In the genomic region with DNA sequence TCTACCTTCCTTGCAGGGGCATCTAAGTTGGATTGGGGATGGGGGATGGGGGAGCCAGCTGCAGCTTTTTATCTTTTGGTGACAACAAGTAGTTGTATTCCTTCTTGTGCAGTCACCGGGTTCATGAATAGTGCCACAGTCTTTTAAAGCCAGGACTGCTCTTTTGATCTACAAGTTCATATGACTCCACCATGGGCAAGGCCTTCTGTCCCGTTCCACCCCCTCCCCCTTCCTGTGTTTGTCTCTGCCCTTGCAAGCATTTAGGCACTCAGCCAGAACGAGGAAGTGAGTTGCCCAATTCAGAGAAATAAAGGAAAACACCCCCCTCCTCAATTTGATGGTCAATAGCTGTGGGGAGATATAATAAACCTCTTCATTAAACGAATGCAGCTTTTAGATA, we compare ENCODE assay signal across 20 cellular contexts. TPM values are rescaled to one million over a fixed set of nuclear protein-coding genes. Genes with fewer than 3 reads are reported as not detected.
DNase-seq lines count a peak whose midpoint lies in the region; ATAC-seq and TF ChIP-seq lines count a peak whose summit lies in the region.
"Had no signal": no experiment of that assay in that cellular context is flagged by ENCODE, and none has a peak within 500 bp of the region (broad histone marks: within the 10 kb centered on the region; RNA-seq: fewer than 3 reads in every experiment).

No MANE protein-coding gene starts in this region.

- H3K27ac Mint-ChIP-seq in MCF 10A (ENCODE audit: low read depth, unreplicated experiment) (no peak overlapping the region), endodermal cell (no peak overlapping the region), T-cell (no peak overlapping the region)
- peak overlapping the region; percentile 52 for H3K27ac Mint-ChIP-seq in stimulated activated effector memory CD8-positive, alpha-beta T cell treated with anti-CD3 and anti-CD28 coated beads, Interleukin-12 subunit alpha, Interleukin-12 subunit beta, amount 100 ng/mL, for 72 hours
- H3K27ac Mint-ChIP-seq: activated T-cell treated with anti-CD3 and anti-CD28 coated beads, Interleukin-2, amount 50 U/mL, for 72 hours had no signal

- no peak overlapping the region for H3K4me3 Mint-ChIP-seq in MCF 10A (ENCODE audit: unreplicated experiment)
- H3K4me3 Mint-ChIP-seq in endodermal cell = no peak overlapping the region
- no peak overlapping the region for H3K4me3 Mint-ChIP-seq in stimulated activated effector memory CD8-positive, alpha-beta T cell treated with anti-CD3 and anti-CD28 coated beads, Interleukin-12 subunit alpha, Interleukin-12 subunit beta, amount 100 ng/mL, for 72 hours
- no peak overlapping the region for H3K4me3 Mint-ChIP-seq in T-cell
- H3K4me3 Mint-ChIP-seq: naive thymus-derived CD4-positive, alpha-beta T cell had no signal

- H3K4me1 Mint-ChIP-seq in MCF 10A (ENCODE audit: insufficient read depth, unreplicated experiment) (peaks cover 5% of the 10 kb centered on the region), endodermal cell (no peaks in the 10 kb centered on the region), T-cell (peaks cover 6 to 23% (median 13%) of the 10 kb centered on the region in 3 donors)
- H3K4me1 Mint-ChIP-seq in stimulated activated effector memory CD8-positive, alpha-beta T cell treated with anti-CD3 and anti-CD28 coated beads, Interleukin-12 subunit alpha, Interleukin-12 subunit beta, amount 100 ng/mL, for 72 hours = peaks cover 48% of the 10 kb centered on the region

- H3K36me3 Mint-ChIP-seq in MCF 10A (ENCODE audit: insufficient read depth, unreplicated experiment) = no peaks in the 10 kb centered on the region
- H3K36me3 Mint-ChIP-seq in endodermal cell (ENCODE audit: low read depth) = no peaks in the 10 kb centered on the region
- H3K36me3 Mint-ChIP-seq in stimulated activated effector memory CD8-positive, alpha-beta T cell treated with anti-CD3 and anti-CD28 coated beads, Interleukin-12 subunit alpha, Interleukin-12 subunit beta, amount 100 ng/mL, for 72 hours = peaks cover 4% of the 10 kb centered on the region
- H3K36me3 Mint-ChIP-seq in T-cell = no peaks in the 10 kb centered on the region

- ATAC-seq in stimulated activated effector memory CD8-positive, alpha-beta T cell treated with anti-CD3 and anti-CD28 coated beads, Interleukin-12 subunit alpha, Interleukin-12 subunit beta, amount 100 ng/mL, for 72 hours = no peak
- ATAC-seq in T-cell (replicated peaks in 1 of 4) = no peak
- ATAC-seq: naive thymus-derived CD4-positive, alpha-beta T cell had no signal

- CTCF ChIA-PET in MCF 10A (lab: Yijun Ruan, JAX) (no interaction called here), RWPE1 (lab: Yijun Ruan, JAX) (no interaction called here), T-cell (lab: Charles Lee) (interaction anchor here in 1 of 2 donors (0.9 kb wide), 1 partner anchor 251 kb away, joined by 3 read pairs; no protein-coding TSS in a partner anchor)

- H3K27me3 ChIP-seq in breast epithelium (no peaks in the 10 kb centered on the region), endodermal cell (ENCODE audit: control insufficient read depth, insufficient read depth, low read length, poor library complexity, severe bottlenecking) (no peaks in the 10 kb centered on the region)
- H3K27me3 ChIP-seq: ascending aorta, BE2C had no signal

- H3K4me1 ChIP-seq in breast epithelium (no peaks in the 10 kb centered on the region), endodermal cell (ENCODE audit: control insufficient read depth, insufficient read depth, low read length) (no peaks in the 10 kb centered on the region)
- H3K4me1 ChIP-seq: ascending aorta, BE2C had no signal

- H3K27me3 Mint-ChIP-seq in MCF 10A (ENCODE audit: insufficient read depth, unreplicated experiment) = peaks cover under 1% of the 10 kb centered on the region
- H3K27me3 Mint-ChIP-seq in endodermal cell (ENCODE audit: insufficient read depth) = no peaks in the 10 kb centered on the region
- H3K27me3 Mint-ChIP-seq in T-cell = peaks cover 0 to 6% of the 10 kb centered on the region in 2 donors

- DNase-seq in MCF 10A (ENCODE audit: unreplicated experiment) (peak; percentile 27), breast epithelium (ENCODE audit: low spot score in 2 of 2) (no peak), NCI-H69 (lab: John Stamatoyannopoulos, UW) (peak; percentile 50), endodermal cell (peak; percentile 45), T-helper 9 cell (no peak), RWPE1 (ENCODE audit: low spot score) (no peak), T-cell (no peak)
- no peak for DNase-seq in stimulated activated effector memory CD8-positive, alpha-beta T cell treated with anti-CD3 and anti-CD28 coated beads, Interleukin-12 subunit alpha, Interleukin-12 subunit beta, amount 100 ng/mL, for 72 hours (ENCODE audit: low spot score in 2 of 2)
- DNase-seq: activated CD4-positive, CD25-positive, alpha-beta regulatory T cell treated with anti-CD3 and anti-CD28 coated beads, Interleukin-2, amount 50 U/mL, for 72 hours; BE2C; EL; Karpas-422; naive thymus-derived CD4-positive, alpha-beta T cell; NCI-H2081; NK-92 treated with Interleukin-12 subunit alpha and Interleukin-12 subunit beta, amount 100 ng/mL, for 24 hours; retina; stimulated activated CD8-positive, alpha-beta memory T cell treated with anti-CD3 and anti-CD28 coated beads, Interleukin-4, amount 100 ng/mL, for 48 hours had no signal

- BruUV-seq in MCF 10A (replicated peaks; lab: Mats Ljungman, UMichigan) = no TSS peak

- H3K27ac ChIP-seq in breast epithelium = no peak overlapping the region
- no peak overlapping the region for H3K27ac ChIP-seq in endodermal cell (ENCODE audit: low read depth, low read length)
- no peak overlapping the region for H3K27ac ChIP-seq in RWPE1
- H3K27ac ChIP-seq: ascending aorta, HL-60 had no signal

- intact Hi-C loops in MCF 10A (cut with micrococcal nuclease) = no loop called here
- intact Hi-C loops in breast epithelium (cut with DNase I; ENCODE audit: low total_unique reads) = no loop called here

- WGBS in endodermal cell (ENCODE audit: insufficient coverage in 1 of 2, insufficient read length in 1 of 2), 2 experiments = 40 to 75% methylated on average over 1 to 4 of the region's 4 CpGs

- no peaks in the 10 kb centered on the region for H3K36me3 ChIP-seq in breast epithelium
- no peaks in the 10 kb centered on the region for H3K36me3 ChIP-seq in endodermal cell (ENCODE audit: control insufficient read depth, insufficient read depth, low read length)
- H3K36me3 ChIP-seq: ascending aorta, BE2C had no signal

- no peak overlapping the region for H3K9ac ChIP-seq in endodermal cell (ENCODE audit: extremely low read depth, low read length, poor library complexity, severe bottlenecking)

- TF ChIP-seq POLR2A in breast epithelium (IDR thresholded peaks at IDR 0.05) = no peak

- H3K9me3 ChIP-seq in breast epithelium = no peaks in the 10 kb centered on the region
- no peaks in the 10 kb centered on the region for H3K9me3 ChIP-seq in endodermal cell (ENCODE audit: control insufficient read depth, low read length)
- H3K9me3 ChIP-seq: ascending aorta, BE2C had no signal

- no peak for TF ChIP-seq CTCF in MCF 10A (IDR thresholded peaks at IDR 0.05; ENCODE audit: unreplicated experiment)
- no peak for TF ChIP-seq CTCF in breast epithelium (IDR thresholded peaks at IDR 0.05)
- TF ChIP-seq CTCF in endodermal cell (conservative IDR thresholded peaks at IDR 0.05) = no peak
- no peak for TF ChIP-seq CTCF in RWPE1 (conservative IDR thresholded peaks at IDR 0.05; ENCODE audit: low read depth)

- POLR2A ChIA-PET in MCF 10A (lab: Yijun Ruan, JAX) (no interaction called here), RWPE1 (lab: Yijun Ruan, JAX; ENCODE audit: low non-redundant PET) (no interaction called here), T-cell (lab: Charles Lee) (no interaction called here)

- H3K4me3 ChIP-seq in breast epithelium (no peak overlapping the region), endodermal cell (ENCODE audit: low read length) (no peak overlapping the region)
- H3K4me3 ChIP-seq: ascending aorta had no signal

- H3K9me3 Mint-ChIP-seq in MCF 10A (ENCODE audit: unreplicated experiment) (no peaks in the 10 kb centered on the region), endodermal cell (no peaks in the 10 kb centered on the region), T-cell (no peaks in the 10 kb centered on the region)
- H3K9me3 Mint-ChIP-seq in stimulated activated effector memory CD8-positive, alpha-beta T cell treated with anti-CD3 and anti-CD28 coated beads, Interleukin-12 subunit alpha, Interleukin-12 subunit beta, amount 100 ng/mL, for 72 hours = peaks cover 5% of the 10 kb centered on the region
- H3K9me3 Mint-ChIP-seq: activated T-cell treated with anti-CD3 and anti-CD28 coated beads, Interleukin-2, amount 50 U/mL, for 72 hours had no signal

RNA-seq across cellular contexts. Expression of a gene that starts 44.8 kb away (rescaled TPM):
- total RNA-seq in MCF 10A (2022) (0.25 and 1.0 TPM in 2 replicates), breast epithelium (1 to 10 TPM in 2 of 3 donors, under 1 TPM in 1; 0.32 to 9.2 (median 4.3) TPM), endodermal cell (under 1 TPM; 0.24 to 0.35 TPM), T-cell (1 to 10 TPM in 4 of 5 donors, under 1 TPM in 1; 0.90 to 2.7 (median 2.5) TPM)
- 6.2 TPM for polyA plus RNA-seq in endodermal cell (2013, experiment 1 of 2)
- polyA plus RNA-seq in endodermal cell (2013, experiment 2 of 2) = 9.6 TPM

RNA-seq across cellular contexts. Expression of a gene that starts 56.4 kb away (rescaled TPM):
- 22.1 and 24.3 TPM in 2 replicates for total RNA-seq in MCF 10A (2022)
- total RNA-seq in breast epithelium = 10 to 100 TPM; 13.9 to 27.1 (median 22.9) TPM
- 10 to 100 TPM; 27.1 to 30.1 TPM for total RNA-seq in endodermal cell
- polyA plus RNA-seq in endodermal cell (2013, experiment 1 of 2) = 25.3 TPM
- 23.9 TPM for polyA plus RNA-seq in endodermal cell (2013, experiment 2 of 2)
- total RNA-seq in T-cell = 10 to 100 TPM; 10.5 to 17.5 (median 15.6) TPM

Comparison
In these comparisons a context has a peak if more than half of its experiments do, and no peak if none do; other contexts are left out.
1. DNase-seq: peak in MCF 10A (single experiment), NCI-H69 (single experiment) and endodermal cell (single experiment); none in breast epithelium (0 of 2), stimulated activated effector memory CD8-positive, alpha-beta T cell treated with anti-CD3 and anti-CD28 coated beads, Interleukin-12 subunit alpha, Interleukin-12 subunit beta, amount 100 ng/mL, for 72 hours (0 of 2), T-helper 9 cell (single experiment), RWPE1 (single experiment) and T-cell (0 of 34).